15 cellular contexts compared by ENCODE assay signal in genomic region chr4:8280876-8281440, GRCh38. TPM values are rescaled to one million over a fixed set of nuclear protein-coding genes. Genes with fewer than 3 reads are reported as not detected.
"Had no signal": no experiment of that assay in that cellular context is flagged by ENCODE, and none has a peak within 500 bp of the region (broad histone marks: within the 10 kb centered on the region; RNA-seq: fewer than 3 reads in every experiment).

No MANE protein-coding gene starts in this region.

- H3K27ac Mint-ChIP-seq: activated CD4-positive, alpha-beta T cell treated with anti-CD3 and anti-CD28 coated beads for 36 hours; activated naive CD8-positive, alpha-beta T cell; effector memory CD8-positive, alpha-beta T cell; memory B cell; naive thymus-derived CD8-positive, alpha-beta T cell; stimulated activated naive CD8-positive, alpha-beta T cell treated with anti-CD3 and anti-CD28 coated beads, Interleukin-15, amount 100 ng/mL, for 72 hours; WTC11 had no signal

- ATAC-seq: activated CD4-positive, alpha-beta T cell treated with anti-CD3 and anti-CD28 coated beads for 36 hours; effector memory CD8-positive, alpha-beta T cell; naive thymus-derived CD8-positive, alpha-beta T cell; WTC11 had no signal

- H3K4me1 Mint-ChIP-seq: activated CD4-positive, alpha-beta T cell treated with anti-CD3 and anti-CD28 coated beads for 36 hours; memory B cell; WTC11 had no signal

- DNase-seq: activated CD4-positive, alpha-beta T cell treated with anti-CD3 and anti-CD28 coated beads for 36 hours; activated CD4-positive, alpha-beta T cell treated with anti-CD3 and anti-CD28 coated beads, Interleukin-2, amount 50 U/mL, for 48 hours; amniotic stem cell; effector memory CD8-positive, alpha-beta T cell; retina; stimulated activated CD4-positive, alpha-beta T cell treated with anti-CD3 and anti-CD28 coated beads, Interleukin-15, amount 100 ng/mL, for 24 hours; stimulated activated CD4-positive, alpha-beta T cell treated with anti-CD3 and anti-CD28 coated beads, Interleukin-2, amount 100 ng/mL, for 48 hours; stimulated activated naive CD8-positive, alpha-beta T cell treated with anti-CD3 and anti-CD28 coated beads, Interleukin-15, amount 100 ng/mL, for 72 hours; SW 1271; trophoblast cell had no signal

- H3K9me3 Mint-ChIP-seq: effector memory CD8-positive, alpha-beta T cell; memory B cell; naive thymus-derived CD8-positive, alpha-beta T cell; stimulated activated naive CD8-positive, alpha-beta T cell treated with anti-CD3 and anti-CD28 coated beads, Interleukin-15, amount 100 ng/mL, for 72 hours; WTC11 had no signal

- H3K4me3 Mint-ChIP-seq: activated CD4-positive, alpha-beta T cell treated with anti-CD3 and anti-CD28 coated beads for 36 hours; activated naive CD8-positive, alpha-beta T cell; effector memory CD8-positive, alpha-beta T cell; memory B cell; naive thymus-derived CD8-positive, alpha-beta T cell; stimulated activated naive CD8-positive, alpha-beta T cell treated with anti-CD3 and anti-CD28 coated beads, Interleukin-15, amount 100 ng/mL, for 72 hours; WTC11 had no signal

- H3K36me3 Mint-ChIP-seq: activated naive CD8-positive, alpha-beta T cell; memory B cell; naive thymus-derived CD8-positive, alpha-beta T cell; WTC11 had no signal

- H3K27me3 Mint-ChIP-seq: activated naive CD8-positive, alpha-beta T cell; stimulated activated naive CD8-positive, alpha-beta T cell treated with anti-CD3 and anti-CD28 coated beads, Interleukin-15, amount 100 ng/mL, for 72 hours had no signal

RNA-seq across cellular contexts. Expression of gene HTRA3, which starts 11.4 kb away (rescaled TPM):
- total RNA-seq: activated CD4-positive, alpha-beta T cell treated with anti-CD3 and anti-CD28 coated beads for 36 hours; naive thymus-derived CD8-positive, alpha-beta T cell; T-helper 2 cell treated with Interferon-gamma antibody and Interleukin-4, amounts not matched to agents 100 ng/mL and 5 ng/mL, for 36 hours had no signal
